Comparison of ENCODE assay signal across 24 cellular contexts in genomic region chr10:19097151-19097550, GRCh38. TPM values are rescaled to one million over a fixed set of nuclear protein-coding genes. Genes with fewer than 3 reads are reported as not detected.
"Had no signal": no experiment of that assay in that cellular context is flagged by ENCODE, and none has a peak within 500 bp of the region (broad histone marks: within the 10 kb centered on the region; RNA-seq: fewer than 3 reads in every experiment).

No MANE protein-coding gene starts in this region.

- H3K36me3 Mint-ChIP-seq: activated naive CD8-positive, alpha-beta T cell treated with anti-CD3 and anti-CD28 coated beads for 36 hours; brain had no signal

- ATAC-seq: activated CD4-positive, alpha-beta T cell treated with anti-CD3 and anti-CD28 coated beads for 36 hours; activated T-helper 17 cell treated with anti-CD3 and anti-CD28 coated beads, Interleukin-2, amount 50 U/mL, for 72 hours had no signal

- H3K4me2 ChIP-seq: KMS-11 had no signal

- H3K36me3 ChIP-seq: WERI-Rb-1 had no signal

- DNase-seq: activated CD4-positive, alpha-beta memory T cell treated with anti-CD3 and anti-CD28 coated beads, Interleukin-2, amount 10 ng/mL, durations not matched to agents 7 days and 5 days; activated CD4-positive, alpha-beta T cell treated with anti-CD3 and anti-CD28 coated beads for 36 hours; activated CD4-positive, alpha-beta T cell treated with anti-CD3 and anti-CD28 coated beads, Interleukin-2, amount 50 U/mL, for 1 hour; activated gamma-delta T cell; activated naive CD4-positive, alpha-beta T cell treated with anti-CD3 and anti-CD28 coated beads for 36 hours; activated naive CD8-positive, alpha-beta T cell treated with anti-CD3 and anti-CD28 coated beads for 36 hours; activated T-cell treated with anti-CD3 and anti-CD28 coated beads for 4 hours; activated T-cell treated with anti-CD3 and anti-CD28 coated beads, Interleukin-2, amount 50 U/mL, for 48 hours; MM.1S; NCI-H1105; NCI-H1436; NCI-H1694 treated with DMSO at 0.1 percent for 48 hours; NCI-H2029 treated with DMSO at 0.1 percent for 48 hours; NCI-H446; SIG-M5; T-helper 1 cell had no signal

- H3K27me3 Mint-ChIP-seq: activated CD4-positive, alpha-beta memory T cell treated with anti-CD3 and anti-CD28 coated beads, Interleukin-2, amount 10 ng/mL, durations not matched to agents 7 days and 5 days; activated CD4-positive, alpha-beta T cell treated with anti-CD3 and anti-CD28 coated beads for 36 hours; activated naive CD8-positive, alpha-beta T cell treated with anti-CD3 and anti-CD28 coated beads for 36 hours; activated T-helper 17 cell treated with anti-CD3 and anti-CD28 coated beads, Interleukin-2, amount 50 U/mL, for 72 hours; central memory CD8-positive, alpha-beta T cell had no signal

- H3K4me1 Mint-ChIP-seq: activated CD4-positive, alpha-beta memory T cell treated with anti-CD3 and anti-CD28 coated beads, Interleukin-2, amount 10 ng/mL, durations not matched to agents 7 days and 5 days; activated CD4-positive, alpha-beta T cell treated with anti-CD3 and anti-CD28 coated beads for 36 hours; activated naive CD8-positive, alpha-beta T cell treated with anti-CD3 and anti-CD28 coated beads for 36 hours; activated T-helper 17 cell treated with anti-CD3 and anti-CD28 coated beads, Interleukin-2, amount 50 U/mL, for 72 hours; central memory CD8-positive, alpha-beta T cell had no signal

- H3K27ac Mint-ChIP-seq: activated CD4-positive, alpha-beta memory T cell treated with anti-CD3 and anti-CD28 coated beads, Interleukin-2, amount 10 ng/mL, durations not matched to agents 7 days and 5 days; activated CD4-positive, alpha-beta T cell treated with anti-CD3 and anti-CD28 coated beads for 36 hours; activated naive CD4-positive, alpha-beta T cell treated with anti-CD3 and anti-CD28 coated beads for 36 hours; activated naive CD8-positive, alpha-beta T cell treated with anti-CD3 and anti-CD28 coated beads for 36 hours; activated T-helper 17 cell treated with anti-CD3 and anti-CD28 coated beads, Interleukin-2, amount 50 U/mL, for 72 hours; brain had no signal

- H3K27ac ChIP-seq: KMS-11, WERI-Rb-1 had no signal

- H3K9me3 Mint-ChIP-seq: activated naive CD8-positive, alpha-beta T cell treated with anti-CD3 and anti-CD28 coated beads for 36 hours had no signal

- H3K4me3 Mint-ChIP-seq: activated CD4-positive, alpha-beta memory T cell treated with anti-CD3 and anti-CD28 coated beads, Interleukin-2, amount 10 ng/mL, durations not matched to agents 7 days and 5 days; activated CD4-positive, alpha-beta T cell treated with anti-CD3 and anti-CD28 coated beads for 36 hours; activated naive CD4-positive, alpha-beta T cell treated with anti-CD3 and anti-CD28 coated beads for 36 hours; activated naive CD8-positive, alpha-beta T cell treated with anti-CD3 and anti-CD28 coated beads for 36 hours; activated T-helper 17 cell treated with anti-CD3 and anti-CD28 coated beads, Interleukin-2, amount 50 U/mL, for 72 hours; brain; central memory CD8-positive, alpha-beta T cell had no signal

- H3K9ac ChIP-seq: KMS-11 had no signal

RNA-seq across cellular contexts. Expression of gene MALRD1, which starts 48.5 kb away (rescaled TPM):
- total RNA-seq: activated CD4-positive, alpha-beta memory T cell treated with anti-CD3 and anti-CD28 coated beads, Interleukin-2, amount 10 ng/mL, durations not matched to agents 7 days and 5 days; activated CD4-positive, alpha-beta T cell treated with anti-CD3 and anti-CD28 coated beads for 36 hours; activated CD8-positive, alpha-beta memory T cell treated with anti-CD3 and anti-CD28 coated beads for 36 hours; activated naive CD4-positive, alpha-beta T cell treated with anti-CD3 and anti-CD28 coated beads for 36 hours; activated T-helper 17 cell treated with anti-CD3 and anti-CD28 coated beads, Interleukin-2, amount 50 U/mL, for 72 hours; RPMI7951; T-helper 2 cell treated with Interferon-gamma antibody and Interleukin-4, amounts not matched to agents 100 ng/mL and 5 ng/mL, for 36 hours had no signal
